8 cellular contexts compared by ENCODE assay signal in genomic region chr18:48007955-48008701, GRCh38.
DNase-seq lines count a peak whose midpoint lies in the region; ATAC-seq and TF ChIP-seq lines count a peak whose summit lies in the region.

No MANE protein-coding gene starts in this region.

- H3K27ac ChIP-seq in MM.1S (ENCODE audit: low read length) (no peak overlapping the region), coronary artery (no peak overlapping the region), lung (ENCODE audit: low read depth in 1 of 2, low read length in 1 of 2) (no peak overlapping the region)

- H3K9me3 Mint-ChIP-seq in activated B cell treated with CpG ODN at 0.5 μM for 24 hours = no peaks in the 10 kb centered on the region

- peaks cover 14% of the 10 kb centered on the region for H3K4me1 Mint-ChIP-seq in activated B cell treated with CpG ODN at 0.5 μM for 24 hours

- no peak overlapping the region for H3K27ac Mint-ChIP-seq in activated B cell treated with CpG ODN at 0.5 μM for 24 hours

- peaks cover 47% of the 10 kb centered on the region for H3K27me3 Mint-ChIP-seq in activated B cell treated with CpG ODN at 0.5 μM for 24 hours

- peak overlapping the region; percentile 13; the same call in 1 of the 2 replicates for H3K9ac ChIP-seq in MM.1S (ENCODE audit: low read length)

- TF ChIP-seq CTCF in MM.1S (IDR thresholded peaks at IDR 0.05; ENCODE audit: low read length) (peak; percentile 37), activated B cell treated with CpG ODN at 0.5 μM for 24 hours (IDR thresholded peaks at IDR 0.05) (no peak), coronary artery (IDR thresholded peaks at IDR 0.05) (peak; percentile 71), lung (IDR thresholded peaks at IDR 0.05; ENCODE audit: control extremely low read depth, extremely low read depth) (no peak)

- no peaks in the 10 kb centered on the region for H3K9me2 ChIP-seq in MM.1S (replicated peaks; ENCODE audit: insufficient read depth, low read length)

- ATAC-seq in GM19397 (IDR thresholded peaks at IDR 0.05; ENCODE audit: unreplicated experiment) (peak; percentile 86), activated B cell treated with CpG ODN at 0.5 μM for 24 hours (ENCODE audit: low read depth) (peak; percentile 82), lung (ENCODE audit: insufficient read depth, low FRiP score) (peak; percentile 85)

- H3K4me3 ChIP-seq in MM.1S (ENCODE audit: low read length) = peak overlapping the region; percentile 71
- peak overlapping the region; percentile 72 for H3K4me3 ChIP-seq in coronary artery
- peak overlapping the region; percentile 2 for H3K4me3 ChIP-seq in lung

- H3K4me2 ChIP-seq in MM.1S (ENCODE audit: low read depth, low read length) = peak overlapping the region; percentile 99

- peak overlapping the region; percentile 94 for H2AFZ ChIP-seq in MM.1S (ENCODE audit: low read length)

- DNase-seq in CD1c-positive myeloid dendritic cell (ENCODE audit: extremely low spot score) (peak; percentile 35), MM.1S (peak; percentile 82), activated B cell treated with CpG ODN at 0.5 μM for 24 hours (peak; percentile 31), coronary artery (ENCODE audit: low spot score) (peak; percentile 75), lung (ENCODE audit: low spot score) (peak; percentile 68), HK-2 (ENCODE audit: unreplicated experiment) (no peak)
- DNase-seq in stimulated activated CD8-positive, alpha-beta memory T cell treated with anti-CD3 and anti-CD28 coated beads, Interleukin-15, amount 100 ng/mL, for 1 hour (ENCODE audit: low read depth) = peak; percentile 11

- peak overlapping the region; percentile 71 for H3K4me3 Mint-ChIP-seq in activated B cell treated with CpG ODN at 0.5 μM for 24 hours

- H3K9me3 ChIP-seq in MM.1S (replicated peaks; ENCODE audit: insufficient read depth, low read length) (no peaks in the 10 kb centered on the region), lung (ENCODE audit: control insufficient read depth in 2 of 2, insufficient read depth in 1 of 2, low read length in 1 of 2) (no peaks in the 10 kb centered on the region)

- POLR2A ChIA-PET in activated B cell treated with CpG ODN at 0.5 μM for 24 hours (lab: Charles Lee) = no interaction called here

- H3K36me3 Mint-ChIP-seq in activated B cell treated with CpG ODN at 0.5 μM for 24 hours (ENCODE audit: low read depth) = no peaks in the 10 kb centered on the region

- CTCF ChIA-PET in activated B cell treated with CpG ODN at 0.5 μM for 24 hours (lab: Charles Lee) = no interaction called here

- 4 to 5% methylated on average over 59 to 68 of the region's 68 CpGs for WGBS in lung, 2 donors

- intact Hi-C loops in activated B cell treated with CpG ODN at 0.5 μM for 24 hours (cut with micrococcal nuclease) = loop anchor here (1.0 kb wide), 1 partner anchor 77 kb away; no protein-coding TSS in a partner anchor

- 0 out of 2 replicates have a peak, but pooled peaks cover 4% of the 10 kb centered on the region for H3F3A ChIP-seq in MM.1S (ENCODE audit: insufficient read depth, low read length)

- H4K20me1 ChIP-seq in MM.1S (ENCODE audit: insufficient read depth, low read length) = no peaks in the 10 kb centered on the region

- H3K27me3 ChIP-seq in MM.1S (replicated peaks; ENCODE audit: insufficient read depth, low read length) = no peaks in the 10 kb centered on the region
- H3K27me3 ChIP-seq in lung (ENCODE audit: control insufficient read depth, insufficient read depth) = no peaks in the 10 kb centered on the region

- no peaks in the 10 kb centered on the region for H3K79me2 ChIP-seq in MM.1S (ENCODE audit: low read length)

- H3K36me3 ChIP-seq in MM.1S (replicated peaks; ENCODE audit: insufficient read depth, low read length) = no peaks in the 10 kb centered on the region
- no peaks in the 10 kb centered on the region for H3K36me3 ChIP-seq in lung (ENCODE audit: control insufficient read depth in 2 of 2, insufficient read depth in 2 of 2, low read length in 2 of 2)

- H3K4me1 ChIP-seq in MM.1S (ENCODE audit: low read length) (peaks cover 3% of the 10 kb centered on the region; the same call in 1 of the 2 replicates), lung (ENCODE audit: control insufficient read depth in 2 of 2, insufficient read depth in 2 of 2, low read length in 2 of 2) (peaks cover 0 to 10% of the 10 kb centered on the region in 2 donors)

Comparison
In these comparisons a context has a peak if more than half of its experiments do, and no peak if none do; other contexts are left out.
1. H3K4me3 ChIP-seq: peak in every context shown above with its lines; median percentile 72 in coronary artery; 71 in MM.1S; 2 in lung.
2. CTCF ChIP-seq: peak in MM.1S (single experiment) and coronary artery (single experiment); none in activated B cell treated with CpG ODN at 0.5 μM for 24 hours (single experiment) and lung (single experiment).
3. Peak in every context shown above with its lines, with median percentiles within 50 percentile points of each other: ATAC-seq.